Comparison of ENCODE assay signal across 1 cellular context in genomic region chr11:62025429-62026105, GRCh38.
TF ChIP-seq lines count a peak whose summit lies in the region.

No MANE protein-coding gene starts in this region.

TF ChIP-seq in HepG2, 621 proteins besides CTCF, POLR2A, EP300 and RAD21 (continued from another document and continues in another):
- TF ChIP-seq ZBTB10 (CRISPR knock-in tag; IDR thresholded peaks at IDR 0.05; ENCODE audit: borderline replicate concordance) (no peak), NR2F6 (IDR thresholded peaks at IDR 0.05) (peak; percentile 27; the same call in 1 of the 2 replicates), NR2F6 (CRISPR knock-in tag; IDR thresholded peaks at IDR 0.05) (peak; percentile 74), ZNF557 (CRISPR knock-in tag; IDR thresholded peaks at IDR 0.05) (no peak), TCF7 (IDR thresholded peaks at IDR 0.05; ENCODE audit: low read depth) (peak; percentile 40; the same call in 1 of the 2 replicates), TRAFD1 (CRISPR knock-in tag; IDR thresholded peaks at IDR 0.05; ENCODE audit: borderline replicate concordance) (no peak), ARID2 (CRISPR knock-in tag; IDR thresholded peaks at IDR 0.05; ENCODE audit: borderline replicate concordance) (no peak), GABPA (IDR thresholded peaks at IDR 0.05; ENCODE audit: low read depth, low read length) (no peak), GABPA (CRISPR knock-in tag; IDR thresholded peaks at IDR 0.05; ENCODE audit: low read depth) (peak; percentile 60), MZF1 (CRISPR knock-in tag; IDR thresholded peaks at IDR 0.05; ENCODE audit: borderline replicate concordance) (no peak), NONO (IDR thresholded peaks at IDR 0.05) (no peak), NONO (CRISPR knock-in tag; conservative IDR thresholded peaks at IDR 0.05) (no peak), ZNF703 (CRISPR knock-in tag; IDR thresholded peaks at IDR 0.05; ENCODE audit: borderline replicate concordance) (no peak), HMGA1 (CRISPR knock-in tag; conservative IDR thresholded peaks at IDR 0.05) (no peak), MEIS2 (CRISPR knock-in tag; IDR thresholded peaks at IDR 0.05) (peak; percentile 74; the same call in 1 of the 2 replicates), REST (IDR thresholded peaks at IDR 0.05; ENCODE audit: borderline replicate concordance in 1 of 2, low read depth in 1 of 2, low read length in 2 of 2) (no peak), EZH2 (conservative IDR thresholded peaks at IDR 0.05; ENCODE audit: low read depth, low read length) (no peak), SMAD3 (CRISPR knock-in tag; IDR thresholded peaks at IDR 0.05) (no peak), ZNF652 (CRISPR knock-in tag; IDR thresholded peaks at IDR 0.05; ENCODE audit: borderline replicate concordance, low read depth) (0 out of 2 replicates have a peak, but pooled peaks have one; percentile 12), ZNF101 (CRISPR knock-in tag; IDR thresholded peaks at IDR 0.05; ENCODE audit: borderline replicate concordance, low read depth) (no peak), ZNF3 (CRISPR knock-in tag; IDR thresholded peaks at IDR 0.05) (0 out of 2 replicates have a peak, but pooled peaks have one; percentile 33), ZBTB7B (CRISPR knock-in tag; IDR thresholded peaks at IDR 0.05) (no peak), ZNF780A (CRISPR knock-in tag; IDR thresholded peaks at IDR 0.05) (no peak), ZNF20 (CRISPR knock-in tag; IDR thresholded peaks at IDR 0.05) (no peak), DBP (CRISPR knock-in tag; IDR thresholded peaks at IDR 0.05; ENCODE audit: not compliant biosample characterization) (no peak), AGO2 (optimal IDR thresholded peaks at IDR 0.05; ENCODE audit: low read depth, low read length) (no peak), ZNF232 (CRISPR knock-in tag; IDR thresholded peaks at IDR 0.05; ENCODE audit: borderline replicate concordance) (no peak), ATAD3A (CRISPR knock-in tag; IDR thresholded peaks at IDR 0.05) (no peak), ZNF720 (CRISPR knock-in tag; IDR thresholded peaks at IDR 0.05) (no peak), PHF8 (CRISPR knock-in tag; IDR thresholded peaks at IDR 0.05) (0 out of 2 replicates have a peak, but pooled peaks have one; percentile 26), ZNF577 (CRISPR knock-in tag; IDR thresholded peaks at IDR 0.05; ENCODE audit: borderline replicate concordance, low read depth) (no peak), THYN1 (CRISPR knock-in tag; IDR thresholded peaks at IDR 0.05; ENCODE audit: borderline replicate concordance, low read depth) (no peak), ATF5 (CRISPR knock-in tag; IDR thresholded peaks at IDR 0.05; ENCODE audit: low read depth) (no peak), ZNF709 (CRISPR knock-in tag; IDR thresholded peaks at IDR 0.05) (0 out of 2 replicates have a peak, but pooled peaks have one; percentile 71), NR2C2 (CRISPR knock-in tag; IDR thresholded peaks at IDR 0.05; ENCODE audit: borderline replicate concordance) (peak; percentile 65)
- TF ChIP-seq, protein P1, sequence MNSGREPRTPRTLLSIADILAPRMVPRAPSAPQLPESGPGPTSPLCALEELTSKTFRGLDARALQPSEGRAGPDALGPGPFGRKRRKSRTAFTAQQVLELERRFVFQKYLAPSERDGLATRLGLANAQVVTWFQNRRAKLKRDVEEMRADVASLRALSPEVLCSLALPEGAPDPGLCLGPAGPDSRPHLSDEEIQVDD (CRISPR knock-in tag; IDR thresholded peaks at IDR 0.05; ENCODE audit: borderline replicate concordance), result no peak
- TF ChIP-seq, protein P2, sequence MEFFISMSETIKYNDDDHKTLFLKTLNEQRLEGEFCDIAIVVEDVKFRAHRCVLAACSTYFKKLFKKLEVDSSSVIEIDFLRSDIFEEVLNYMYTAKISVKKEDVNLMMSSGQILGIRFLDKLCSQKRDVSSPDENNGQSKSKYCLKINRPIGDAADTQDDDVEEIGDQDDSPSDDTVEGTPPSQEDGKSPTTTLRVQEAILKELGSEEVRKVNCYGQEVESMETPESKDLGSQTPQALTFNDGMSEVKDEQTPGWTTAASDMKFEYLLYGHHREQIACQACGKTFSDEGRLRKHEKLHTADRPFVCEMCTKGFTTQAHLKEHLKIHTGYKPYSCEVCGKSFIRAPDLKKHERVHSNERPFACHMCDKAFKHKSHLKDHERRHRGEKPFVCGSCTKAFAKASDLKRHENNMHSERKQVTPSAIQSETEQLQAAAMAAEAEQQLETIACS (CRISPR knock-in tag; IDR thresholded peaks at IDR 0.05), result no peak
- TF ChIP-seq, protein P3, sequence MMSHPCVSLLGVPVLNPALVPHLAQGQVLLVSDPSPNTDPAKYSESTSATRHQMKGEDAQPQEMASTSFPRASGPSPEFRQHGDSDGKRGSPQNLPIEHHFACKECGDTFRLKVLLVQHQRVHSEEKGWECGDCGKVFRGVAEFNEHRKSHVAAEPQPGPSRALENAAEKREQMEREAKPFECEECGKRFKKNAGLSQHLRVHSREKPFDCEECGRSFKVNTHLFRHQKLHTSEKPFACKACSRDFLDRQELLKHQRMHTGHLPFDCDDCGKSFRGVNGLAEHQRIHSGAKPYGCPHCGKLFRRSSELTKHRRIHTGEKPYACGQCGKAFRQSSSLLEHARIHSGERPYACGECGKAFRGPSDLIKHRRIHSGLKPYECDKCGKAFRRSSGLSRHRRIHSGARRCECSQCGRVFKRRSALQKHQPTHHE (CRISPR knock-in tag; IDR thresholded peaks at IDR 0.05; ENCODE audit: borderline replicate concordance), result no peak
- TF ChIP-seq, protein P4, sequence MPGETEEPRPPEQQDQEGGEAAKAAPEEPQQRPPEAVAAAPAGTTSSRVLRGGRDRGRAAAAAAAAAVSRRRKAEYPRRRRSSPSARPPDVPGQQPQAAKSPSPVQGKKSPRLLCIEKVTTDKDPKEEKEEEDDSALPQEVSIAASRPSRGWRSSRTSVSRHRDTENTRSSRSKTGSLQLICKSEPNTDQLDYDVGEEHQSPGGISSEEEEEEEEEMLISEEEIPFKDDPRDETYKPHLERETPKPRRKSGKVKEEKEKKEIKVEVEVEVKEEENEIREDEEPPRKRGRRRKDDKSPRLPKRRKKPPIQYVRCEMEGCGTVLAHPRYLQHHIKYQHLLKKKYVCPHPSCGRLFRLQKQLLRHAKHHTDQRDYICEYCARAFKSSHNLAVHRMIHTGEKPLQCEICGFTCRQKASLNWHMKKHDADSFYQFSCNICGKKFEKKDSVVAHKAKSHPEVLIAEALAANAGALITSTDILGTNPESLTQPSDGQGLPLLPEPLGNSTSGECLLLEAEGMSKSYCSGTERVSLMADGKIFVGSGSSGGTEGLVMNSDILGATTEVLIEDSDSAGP (CRISPR knock-in tag; IDR thresholded peaks at IDR 0.05; ENCODE audit: borderline replicate concordance), result 0 out of 2 replicates have a peak, but pooled peaks have one; percentile 38
- TF ChIP-seq, protein P5, sequence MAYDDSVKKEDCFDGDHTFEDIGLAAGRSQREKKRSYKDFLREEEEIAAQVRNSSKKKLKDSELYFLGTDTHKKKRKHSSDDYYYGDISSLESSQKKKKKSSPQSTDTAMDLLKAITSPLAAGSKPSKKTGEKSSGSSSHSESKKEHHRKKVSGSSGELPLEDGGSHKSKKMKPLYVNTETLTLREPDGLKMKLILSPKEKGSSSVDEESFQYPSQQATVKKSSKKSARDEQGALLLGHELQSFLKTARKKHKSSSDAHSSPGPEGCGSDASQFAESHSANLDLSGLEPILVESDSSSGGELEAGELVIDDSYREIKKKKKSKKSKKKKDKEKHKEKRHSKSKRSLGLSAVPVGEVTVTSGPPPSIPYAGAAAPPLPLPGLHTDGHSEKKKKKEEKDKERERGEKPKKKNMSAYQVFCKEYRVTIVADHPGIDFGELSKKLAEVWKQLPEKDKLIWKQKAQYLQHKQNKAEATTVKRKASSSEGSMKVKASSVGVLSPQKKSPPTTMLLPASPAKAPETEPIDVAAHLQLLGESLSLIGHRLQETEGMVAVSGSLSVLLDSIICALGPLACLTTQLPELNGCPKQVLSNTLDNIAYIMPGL (CRISPR knock-in tag; IDR thresholded peaks at IDR 0.05; ENCODE audit: borderline replicate concordance in 1 of 2, low read depth in 1 of 2), result no peak; a peak in 1 of 4 replicates
- TF ChIP-seq, protein P6, sequence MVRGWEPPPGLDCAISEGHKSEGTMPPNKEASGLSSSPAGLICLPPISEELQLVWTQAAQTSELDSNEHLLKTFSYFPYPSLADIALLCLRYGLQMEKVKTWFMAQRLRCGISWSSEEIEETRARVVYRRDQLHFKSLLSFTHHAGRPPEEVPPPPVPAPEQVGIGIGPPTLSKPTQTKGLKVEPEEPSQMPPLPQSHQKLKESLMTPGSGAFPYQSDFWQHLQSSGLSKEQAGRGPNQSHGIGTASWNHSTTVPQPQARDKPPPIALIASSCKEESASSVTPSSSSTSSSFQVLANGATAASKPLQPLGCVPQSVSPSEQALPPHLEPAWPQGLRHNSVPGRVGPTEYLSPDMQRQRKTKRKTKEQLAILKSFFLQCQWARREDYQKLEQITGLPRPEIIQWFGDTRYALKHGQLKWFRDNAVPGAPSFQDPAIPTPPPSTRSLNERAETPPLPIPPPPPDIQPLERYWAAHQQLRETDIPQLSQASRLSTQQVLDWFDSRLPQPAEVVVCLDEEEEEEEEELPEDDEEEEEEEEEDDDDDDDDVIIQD (CRISPR knock-in tag; IDR thresholded peaks at IDR 0.05; ENCODE audit: low read depth), result no peak; the same call in 1 of the 2 replicates
- TF ChIP-seq, protein P7, sequence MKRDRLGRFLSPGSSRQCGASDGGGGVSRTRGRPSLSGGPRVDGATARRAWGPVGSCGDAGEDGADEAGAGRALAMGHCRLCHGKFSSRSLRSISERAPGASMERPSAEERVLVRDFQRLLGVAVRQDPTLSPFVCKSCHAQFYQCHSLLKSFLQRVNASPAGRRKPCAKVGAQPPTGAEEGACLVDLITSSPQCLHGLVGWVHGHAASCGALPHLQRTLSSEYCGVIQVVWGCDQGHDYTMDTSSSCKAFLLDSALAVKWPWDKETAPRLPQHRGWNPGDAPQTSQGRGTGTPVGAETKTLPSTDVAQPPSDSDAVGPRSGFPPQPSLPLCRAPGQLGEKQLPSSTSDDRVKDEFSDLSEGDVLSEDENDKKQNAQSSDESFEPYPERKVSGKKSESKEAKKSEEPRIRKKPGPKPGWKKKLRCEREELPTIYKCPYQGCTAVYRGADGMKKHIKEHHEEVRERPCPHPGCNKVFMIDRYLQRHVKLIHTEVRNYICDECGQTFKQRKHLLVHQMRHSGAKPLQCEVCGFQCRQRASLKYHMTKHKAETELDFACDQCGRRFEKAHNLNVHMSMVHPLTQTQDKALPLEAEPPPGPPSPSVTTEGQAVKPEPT (CRISPR knock-in tag; IDR thresholded peaks at IDR 0.05; ENCODE audit: low read depth), result no peak
